ENCODE assay signal across 25 cellular contexts in the genomic region with DNA sequence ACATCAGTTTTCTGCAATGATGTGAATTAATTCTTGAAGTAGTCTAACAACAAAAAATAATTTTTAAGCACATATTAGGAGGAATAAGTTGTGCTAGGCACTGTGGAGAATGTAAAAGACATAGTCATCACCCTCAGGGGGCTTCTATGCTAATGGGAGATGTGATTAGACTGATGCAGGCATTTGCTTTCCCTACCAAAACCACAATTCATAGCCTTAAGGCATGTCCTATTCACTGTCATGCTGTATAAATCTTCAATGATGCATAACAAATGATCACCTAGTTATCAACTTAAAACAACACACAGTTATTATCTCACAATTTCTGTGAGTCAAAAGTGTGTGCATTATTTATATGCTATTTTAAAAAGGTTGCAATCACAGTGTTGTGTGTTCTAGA.
"Had no signal": no experiment of that assay in that cellular context is flagged by ENCODE, and none has a peak within 500 bp of the region (broad histone marks: within the 10 kb centered on the region; RNA-seq: fewer than 3 reads in every experiment).

No MANE protein-coding gene starts in this region.

- H3K4me2 ChIP-seq: KMS-11, PC-9, SK-N-SH had no signal

- H3K9me3 ChIP-seq: adrenal gland, body of pancreas, SJCRH30, SK-N-SH had no signal

- H3K9me2 ChIP-seq: SK-N-SH had no signal

- H3K4me3 ChIP-seq: adrenal gland, body of pancreas, breast epithelium, PC-9, SJCRH30 had no signal

- H3K27ac ChIP-seq: adrenal gland, body of pancreas, breast epithelium, KMS-11, PC-9, SJCRH30 had no signal

- H3K27me3 ChIP-seq: adrenal gland, body of pancreas, breast epithelium, SJCRH30 had no signal

- H3K9ac ChIP-seq: KMS-11, SK-N-SH had no signal

- H3K4me1 ChIP-seq: adrenal gland, body of pancreas, breast epithelium, SJCRH30 had no signal

- H3K36me3 ChIP-seq: adrenal gland, breast epithelium, SJCRH30 had no signal

- H2AFZ ChIP-seq: PC-9 had no signal

- DNase-seq: activated CD4-positive, alpha-beta T cell treated with anti-CD3 and anti-CD28 coated beads, Interleukin-2, amount 10 ng/mL, durations not matched to agents 7 days and 5 days; activated CD4-positive, alpha-beta T cell treated with anti-CD3 and anti-CD28 coated beads, Interleukin-2, amount 50 U/mL, for 48 hours; activated CD8-positive, alpha-beta T cell treated with anti-CD3 and anti-CD28 coated beads, Interleukin-2, amount 10 ng/mL, durations not matched to agents 7 days and 5 days; activated gamma-delta T cell treated with Interleukin-2 at 50 U/mL for 16 hours; activated naive CD4-positive, alpha-beta T cell treated with anti-CD3 and anti-CD28 coated beads for 36 hours; activated T-cell treated with anti-CD3 and anti-CD28 coated beads, Interleukin-2, amount 50 U/mL, for 24 hours; adrenal gland; body of pancreas; NCI-H1105; NCI-H1417 treated with DMSO at 0.1 percent for 48 hours; NCI-H187 treated with DMSO at 0.1 percent for 48 hours; NCI-H2081; NCI-H2171 treated with DMSO at 0.1 percent for 48 hours; NCI-H2227 treated with DMSO at 0.1 percent for 48 hours; NCI-H446 treated with DMSO at 0.1 percent for 48 hours; NCI-H524; NCI-H748 treated with DMSO at 0.1 percent for 48 hours; NK-92 treated with Interleukin-12 subunit alpha and Interleukin-12 subunit beta, amount 100 ng/mL, for 24 hours; PC-9; Right ventricle myocardium superior; SK-N-SH had no signal

- ATAC-seq: activated CD8-positive, alpha-beta T cell treated with anti-CD3 and anti-CD28 coated beads, Interleukin-2, amount 10 ng/mL, durations not matched to agents 7 days and 5 days; activated naive CD4-positive, alpha-beta T cell treated with anti-CD3 and anti-CD28 coated beads, Interleukin-2, amount 50 U/mL, for 72 hours; body of pancreas had no signal
